Comparison of ENCODE assay signal across 9 cellular contexts in genomic region chr9:96441798-96442445, GRCh38. TPM values are rescaled to one million over a fixed set of nuclear protein-coding genes. Genes with fewer than 3 reads are reported as not detected.
DNase-seq lines count a peak whose midpoint lies in the region; ATAC-seq and TF ChIP-seq lines count a peak whose summit lies in the region.
"Had no signal": no experiment of that assay in that cellular context is flagged by ENCODE, and none has a peak within 500 bp of the region (broad histone marks: within the 10 kb centered on the region; RNA-seq: fewer than 3 reads in every experiment).

No MANE protein-coding gene starts in this region.

- 83 to 86% (median 85%) methylated on average over 5 of the region's 5 CpGs for WGBS in heart left ventricle, 4 donors
- WGBS in transverse colon (ENCODE audit: low coverage in 1 of 2), 2 donors = 78 to 83% methylated on average over 2 to 5 of the region's 5 CpGs

- H3K27me3 ChIP-seq in heart left ventricle = no peaks in the 10 kb centered on the region
- H3K27me3 ChIP-seq in transverse colon = no peaks in the 10 kb centered on the region

- DNase-seq in heart left ventricle (no peak), cardiac septum (ENCODE audit: low spot score) (no peak), NCI-H69 (lab: John Stamatoyannopoulos, UW) (peak; percentile 78), endothelial cell (ENCODE audit: low spot score) (peak; percentile 14), transverse colon (no peak), NCI-H1930 (lab: John Stamatoyannopoulos, UW) (no peak)
- DNase-seq in activated CD4-positive, CD25-positive, alpha-beta regulatory T cell treated with anti-CD3 and anti-CD28 coated beads, Interleukin-2, amount 50 U/mL, for 72 hours = no peak
- no peak for DNase-seq in activated CD8-positive, alpha-beta memory T cell treated with anti-CD3 and anti-CD28 coated beads, Interleukin-2, amount 50 U/mL, for 48 hours

- TF ChIP-seq POLR2A in heart left ventricle (IDR thresholded peaks at IDR 0.05) (no peak), transverse colon (IDR thresholded peaks at IDR 0.05) (no peak)

- H3K4me1 ChIP-seq in heart left ventricle (no peaks in the 10 kb centered on the region), transverse colon (no peaks in the 10 kb centered on the region)

- no peaks in the 10 kb centered on the region for H3K4me1 Mint-ChIP-seq in endothelial cell (ENCODE audit: unreplicated experiment)

- TF ChIP-seq CTCF in heart left ventricle (IDR thresholded peaks at IDR 0.05) (peak in 11 of 12 donors; percentile 18 to 49 (median 42)), endothelial cell (IDR thresholded peaks at IDR 0.05; ENCODE audit: unreplicated experiment) (peak; percentile 29), transverse colon (IDR thresholded peaks at IDR 0.05) (peak; percentile 46 to 58 (median 53))

- H3K4me3 Mint-ChIP-seq in endothelial cell (ENCODE audit: unreplicated experiment) = no peak overlapping the region
- H3K4me3 Mint-ChIP-seq: activated naive CD8-positive, alpha-beta T cell had no signal

- H3K27ac ChIP-seq in heart left ventricle = no peak overlapping the region
- H3K27ac ChIP-seq in transverse colon = no peak overlapping the region

- no peak for ATAC-seq in heart left ventricle

- no peak overlapping the region for H3K27ac Mint-ChIP-seq in endothelial cell (ENCODE audit: unreplicated experiment)
- H3K27ac Mint-ChIP-seq: activated naive CD8-positive, alpha-beta T cell had no signal

- H3K4me3 ChIP-seq in heart left ventricle = no peak overlapping the region
- H3K4me3 ChIP-seq in transverse colon = no peak overlapping the region

- H3K9me3 Mint-ChIP-seq in endothelial cell (ENCODE audit: unreplicated experiment) = no peaks in the 10 kb centered on the region

- no peak for TF ChIP-seq EP300 in transverse colon (IDR thresholded peaks at IDR 0.05; ENCODE audit: low read depth)

- in situ Hi-C loops in transverse colon (cut with MboI; ENCODE audit: low pct_ligation_motif_present in 1 of 4, low pct_unique_long_range_greater_than_20kb in 1 of 4, low sequenced_read_pairs in 3 of 4) = loop anchor here (10.0 kb wide), 4 partner anchors 117 to 223 kb away; partner anchors contain the start of gene PRXL2C (in 2 of the 4)

- H3K9me3 ChIP-seq in heart left ventricle (no peaks in the 10 kb centered on the region), transverse colon (no peaks in the 10 kb centered on the region)

- intact Hi-C loops in heart left ventricle (cut with DNase I) = loop anchor here in 3 of 10 donors (5.0 to 10.0 kb wide), 3 partner anchors 117 to 225 kb away; no protein-coding TSS in a partner anchor
- intact Hi-C loops in cardiac septum (cut with DNase I) = no loop called here
- intact Hi-C loops in transverse colon (cut with DNase I; ENCODE audit: low total_unique reads) = loop anchor here (10.0 kb wide), 1 partner anchor 97 kb away; no protein-coding TSS in a partner anchor

- H3K36me3 ChIP-seq in heart left ventricle (no peaks in the 10 kb centered on the region), transverse colon (no peaks in the 10 kb centered on the region)

- H3K27me3 Mint-ChIP-seq in endothelial cell (ENCODE audit: unreplicated experiment) = no peaks in the 10 kb centered on the region
- H3K27me3 Mint-ChIP-seq: activated naive CD8-positive, alpha-beta T cell had no signal

- H3K36me3 Mint-ChIP-seq in endothelial cell (ENCODE audit: low read depth, unreplicated experiment) = no peaks in the 10 kb centered on the region
- H3K36me3 Mint-ChIP-seq: activated naive CD8-positive, alpha-beta T cell had no signal

RNA-seq across cellular contexts. Expression of gene HABP4, which starts 8.0 kb away (rescaled TPM):
- total RNA-seq in heart left ventricle = 10 to 100 TPM; 17.8 to 35.7 (median 25.9) TPM
- 10 to 100 TPM; 21.6 to 28.6 TPM for polyA plus RNA-seq in heart left ventricle
- total RNA-seq in cardiac septum = 29.7 TPM
- total RNA-seq in endothelial cell (ENCODE audit: unreplicated experiment) = 7.5 TPM
- total RNA-seq in transverse colon = 10 to 100 TPM in 1 of 4 donors, 1 to 10 TPM in 3; 1.9 to 11.3 (median 5.0) TPM

RNA-seq across cellular contexts. Expression of gene ZNF367, which starts 23.8 kb away (rescaled TPM):
- total RNA-seq in heart left ventricle = 1 to 10 TPM; 2.4 to 5.9 (median 3.2) TPM
- 1 to 10 TPM in 1 of 2 donors, under 1 TPM in 1; 0.91 to 4.4 TPM for polyA plus RNA-seq in heart left ventricle
- 2.1 TPM for total RNA-seq in cardiac septum
- total RNA-seq in endothelial cell (ENCODE audit: unreplicated experiment) = 2.2 TPM
- 1 to 10 TPM in 3 of 4 donors, not detected in 1; 1.2 to 2.1 (median 1.4) TPM for total RNA-seq in transverse colon

RNA-seq across cellular contexts. Expression of gene SLC35D2, which starts 58.4 kb away (rescaled TPM):
- total RNA-seq in heart left ventricle (10 to 100 TPM; 10.5 to 23.1 (median 15.9) TPM), cardiac septum (12.9 TPM), endothelial cell (ENCODE audit: unreplicated experiment) (27.2 TPM), transverse colon (10 to 100 TPM; 35.4 to 91.3 (median 72.7) TPM)
- 10 to 100 TPM in 1 of 2 donors, 1 to 10 TPM in 1; 8.2 to 19.8 TPM for polyA plus RNA-seq in heart left ventricle

Comparison
In these comparisons a context has a peak if more than half of its experiments do, and no peak if none do; other contexts are left out.
1. DNase-seq: peak in NCI-H69 (single experiment) and endothelial cell (single experiment); none in heart left ventricle (0 of 5), cardiac septum (single experiment), transverse colon (single experiment), activated CD4-positive, CD25-positive, alpha-beta regulatory T cell treated with anti-CD3 and anti-CD28 coated beads, Interleukin-2, amount 50 U/mL, for 72 hours (single experiment), NCI-H1930 (0 of 2) and activated CD8-positive, alpha-beta memory T cell treated with anti-CD3 and anti-CD28 coated beads, Interleukin-2, amount 50 U/mL, for 48 hours (single experiment).
2. Peak in every context shown above with its lines, with median percentiles within 50 percentile points of each other: CTCF ChIP-seq.